In genomic region chr21:18620421-18620820, GRCh38 we compare ENCODE assay signal across 29 cellular contexts.
"Had no signal": no experiment of that assay in that cellular context is flagged by ENCODE, and none has a peak within 500 bp of the region (broad histone marks: within the 10 kb centered on the region; RNA-seq: fewer than 3 reads in every experiment).

No MANE protein-coding gene starts in this region.

- H3K36me3 Mint-ChIP-seq: mesothelial cell of epicardium; naive B cell; natural killer cell treated with Interleukin-12 subunit alpha and Interleukin-12 subunit beta and Interleukin-15 and Interleukin-18, amount 100 ng/mL, for 72 hours; stimulated activated effector memory CD8-positive, alpha-beta T cell treated with anti-CD3 and anti-CD28 coated beads, Interleukin-12 subunit alpha, Interleukin-12 subunit beta, amount 100 ng/mL, for 72 hours; type B pancreatic cell had no signal

- DNase-seq: colonic mucosa; effector CD8-positive, alpha-beta T cell; endodermal cell; foreskin fibroblast; gastrocnemius medialis; heart left ventricle; left cardiac atrium; left lung; mesenchymal stem cell; mucosa of descending colon; naive B cell; nucleus accumbens; right cardiac atrium; sigmoid colon; stimulated activated CD4-positive, alpha-beta T cell treated with anti-CD3 and anti-CD28 coated beads, Interleukin-2, amount 100 ng/mL, for 24 hours; stimulated activated CD4-positive, alpha-beta T cell treated with anti-CD3 and anti-CD28 coated beads, Interleukin-4, amount 100 ng/mL, for 24 hours; stimulated activated naive CD4-positive, alpha-beta T cell treated with Interleukin-2 at 50 U/mL for 16 hours; stomach; tibial artery had no signal

- H3K27ac Mint-ChIP-seq: dendritic cell treated with granulocyte-macrophage colony-stimulating factor and Interleukin-4, amounts not matched to agents 40 ng/mL and 50 ng/mL, for 4 days; endodermal cell; mesothelial cell of epicardium; naive B cell; natural killer cell treated with Interleukin-12 subunit alpha and Interleukin-12 subunit beta and Interleukin-15 and Interleukin-18, amount 100 ng/mL, for 72 hours; stimulated activated effector memory CD8-positive, alpha-beta T cell treated with anti-CD3 and anti-CD28 coated beads, Interleukin-12 subunit alpha, Interleukin-12 subunit beta, amount 100 ng/mL, for 72 hours; type B pancreatic cell had no signal

- H3K27ac ChIP-seq: colonic mucosa, epithelial cell of prostate, gastrocnemius medialis, heart left ventricle, hepatocyte, left lung, prostate gland, sigmoid colon, stomach, tibial artery had no signal

- H3K4me3 ChIP-seq: colonic mucosa, gastrocnemius medialis, heart left ventricle, hepatocyte, left lung, mucosa of descending colon, prostate gland, sigmoid colon, stomach, tibial artery had no signal

- H3K36me3 ChIP-seq: colonic mucosa, gastrocnemius medialis, heart left ventricle, left lung, prostate gland, sigmoid colon, stomach, tibial artery had no signal

- ATAC-seq: esophagus mucosa; gastrocnemius medialis; heart left ventricle; left cardiac atrium; left lung; mucosa of descending colon; natural killer cell treated with Interleukin-12 subunit alpha and Interleukin-12 subunit beta and Interleukin-15 and Interleukin-18, amount 100 ng/mL, for 72 hours; right cardiac atrium; stimulated activated effector memory CD8-positive, alpha-beta T cell treated with anti-CD3 and anti-CD28 coated beads, Interleukin-12 subunit alpha, Interleukin-12 subunit beta, amount 100 ng/mL, for 72 hours had no signal

- H3K4me1 ChIP-seq: colonic mucosa, gastrocnemius medialis, heart left ventricle, left lung, prostate gland, sigmoid colon, stomach, tibial artery had no signal

- H3K79me2 ChIP-seq: hepatocyte had no signal

- H3K9me3 ChIP-seq: colonic mucosa, gastrocnemius medialis, heart left ventricle, left lung, mucosa of descending colon, prostate gland, sigmoid colon, stomach, tibial artery had no signal

- H3K4me1 Mint-ChIP-seq: mesothelial cell of epicardium; naive B cell; neural crest cell; stimulated activated effector memory CD8-positive, alpha-beta T cell treated with anti-CD3 and anti-CD28 coated beads, Interleukin-12 subunit alpha, Interleukin-12 subunit beta, amount 100 ng/mL, for 72 hours had no signal

- H3K27me3 Mint-ChIP-seq: dendritic cell treated with granulocyte-macrophage colony-stimulating factor and Interleukin-4, amounts not matched to agents 40 ng/mL and 50 ng/mL, for 4 days; naive B cell; natural killer cell treated with Interleukin-12 subunit alpha and Interleukin-12 subunit beta and Interleukin-15 and Interleukin-18, amount 100 ng/mL, for 72 hours had no signal

- H3K9me3 Mint-ChIP-seq: dendritic cell treated with granulocyte-macrophage colony-stimulating factor and Interleukin-4, amounts not matched to agents 40 ng/mL and 50 ng/mL, for 4 days; endodermal cell; mesothelial cell of epicardium; naive B cell; neural crest cell; type B pancreatic cell had no signal

- H3K4me3 Mint-ChIP-seq: dendritic cell treated with granulocyte-macrophage colony-stimulating factor and Interleukin-4, amounts not matched to agents 40 ng/mL and 50 ng/mL, for 4 days; endodermal cell; mesothelial cell of epicardium; naive B cell; natural killer cell treated with Interleukin-12 subunit alpha and Interleukin-12 subunit beta and Interleukin-15 and Interleukin-18, amount 100 ng/mL, for 72 hours; neural crest cell; stimulated activated effector memory CD8-positive, alpha-beta T cell treated with anti-CD3 and anti-CD28 coated beads, Interleukin-12 subunit alpha, Interleukin-12 subunit beta, amount 100 ng/mL, for 72 hours; type B pancreatic cell had no signal

- H3K4me2 ChIP-seq: hepatocyte had no signal

- H3K27me3 ChIP-seq: colonic mucosa, gastrocnemius medialis, heart left ventricle, hepatocyte, left lung, sigmoid colon, stomach, tibial artery had no signal

- H2AFZ ChIP-seq: hepatocyte had no signal
